ENCODE assay signal across 11 cellular contexts in the genomic region with DNA sequence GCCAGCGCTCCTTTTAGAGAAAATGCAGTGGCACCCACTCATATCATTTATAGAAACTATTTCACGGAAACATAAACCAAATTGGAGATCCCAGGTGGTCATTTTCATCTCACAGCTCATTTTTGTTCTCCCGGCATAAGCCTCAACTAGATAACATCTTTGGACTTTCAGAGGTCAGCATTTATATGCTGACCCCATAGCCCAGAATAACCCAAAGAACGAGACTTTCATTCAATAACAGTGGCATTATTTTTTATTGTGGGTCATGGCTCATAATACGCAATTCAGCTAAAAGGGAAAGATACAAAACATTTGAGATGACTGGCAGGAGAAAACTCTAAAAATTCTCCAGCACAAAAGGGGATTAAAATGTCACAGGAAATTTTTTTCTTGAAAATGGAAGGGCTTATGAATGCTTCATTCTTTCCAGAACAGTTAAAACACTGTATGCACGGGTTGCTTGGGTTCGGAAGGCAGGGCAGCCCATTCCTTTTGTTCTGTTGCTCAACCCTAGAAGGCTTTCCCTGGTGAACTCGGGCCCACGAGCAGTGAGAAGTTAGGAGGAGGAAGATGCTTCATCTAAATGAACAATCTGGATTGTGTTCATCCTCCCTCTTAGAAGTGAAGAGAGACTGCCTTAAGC. TPM values are rescaled to one million over a fixed set of nuclear protein-coding genes. Genes with fewer than 3 reads are reported as not detected.
A peak's percentile ranks its signal among the peaks of the same experiment; 100 is the strongest.
DNase-seq lines count a peak whose midpoint lies in the region; ATAC-seq and TF ChIP-seq lines count a peak whose summit lies in the region.
"Had no signal": no experiment of that assay in that cellular context is flagged by ENCODE, and none has a peak within 500 bp of the region (broad histone marks: within the 10 kb centered on the region; RNA-seq: fewer than 3 reads in every experiment).

No MANE protein-coding gene starts in this region.

- intact Hi-C loops in body of pancreas (cut with DNase I), result no loop called here

- no peaks in the 10 kb centered on the region for H4K20me1 ChIP-seq in hepatocyte (ENCODE audit: insufficient read depth, poor library complexity, severe bottlenecking)

- TF ChIP-seq CTCF in AG04450 (IDR thresholded peaks at IDR 0.05; ENCODE audit: low read depth, low read length), result no peak
- no peak for TF ChIP-seq CTCF in body of pancreas (IDR thresholded peaks at IDR 0.05)
- TF ChIP-seq CTCF in hepatocyte (IDR thresholded peaks at IDR 0.05; ENCODE audit: poor library complexity), result no peak
- TF ChIP-seq CTCF in progenitor cell of endocrine pancreas (IDR thresholded peaks at IDR 0.05; ENCODE audit: unreplicated experiment), result no peak

- peaks cover 5% of the 10 kb centered on the region for H3K4me1 Mint-ChIP-seq in progenitor cell of endocrine pancreas (ENCODE audit: low read depth)

- no peaks in the 10 kb centered on the region for H3K27me3 Mint-ChIP-seq in progenitor cell of endocrine pancreas

- CTCF ChIA-PET in AG04450 (lab: Charles Lee), result interaction anchor here (0.6 to 1.1 kb wide), 2 partner anchors 33 to 611 kb away, joined by 3 to 4 read pairs; no protein-coding TSS in a partner anchor

- DNase-seq in AG04450 (ENCODE audit: low read depth, low spot score), result no peak
- DNase-seq in body of pancreas, result no peak
- DNase-seq in hepatocyte (ENCODE audit: low spot score), result no peak
- DNase-seq in putamen (ENCODE audit: low spot score), result peak; percentile 79
- DNase-seq in GDM1 (lab: John Stamatoyannopoulos, UW), result no peak
- DNase-seq in progenitor cell of endocrine pancreas (ENCODE audit: low spot score, unreplicated experiment), result no peak
- DNase-seq in SKM-1 (lab: John Stamatoyannopoulos, UW; ENCODE audit: unreplicated experiment), result no peak
- no peak for DNase-seq in cerebellar nuclear complex (lab: John Stamatoyannopoulos, UW)
- DNase-seq: DMS 273 treated with DMSO at 0.1 percent for 48 hours, NCI-H2171 had no signal

- H3K36me3 Mint-ChIP-seq in progenitor cell of endocrine pancreas (ENCODE audit: insufficient read depth), result no peaks in the 10 kb centered on the region
- H3K36me3 Mint-ChIP-seq: neural progenitor cell had no signal

- TF ChIP-seq POLR2A in body of pancreas (IDR thresholded peaks at IDR 0.05), result no peak

- H3K4me3 Mint-ChIP-seq in progenitor cell of endocrine pancreas (ENCODE audit: low read depth), result no peak overlapping the region
- H3K4me3 Mint-ChIP-seq: neural progenitor cell had no signal

- H3K27ac Mint-ChIP-seq in progenitor cell of endocrine pancreas, result no peak overlapping the region
- H3K27ac Mint-ChIP-seq: neural progenitor cell had no signal

- no peak for ATAC-seq in body of pancreas

- H3K4me3 ChIP-seq in AG04450 (ENCODE audit: low read depth, low read length) (no peak overlapping the region), body of pancreas (no peak overlapping the region), hepatocyte (no peak overlapping the region)
- H3K4me3 ChIP-seq: neural progenitor cell had no signal

- no peaks in the 10 kb centered on the region for H3K27me3 ChIP-seq in AG04450 (ENCODE audit: control insufficient read depth, insufficient read depth, low read length)
- no peaks in the 10 kb centered on the region for H3K27me3 ChIP-seq in body of pancreas
- no peaks in the 10 kb centered on the region for H3K27me3 ChIP-seq in hepatocyte
- H3K27me3 ChIP-seq: neural progenitor cell had no signal

- peak overlapping the region; percentile 24 for H3K4me2 ChIP-seq in hepatocyte
- H3K4me2 ChIP-seq: neural progenitor cell had no signal

- no peaks in the 10 kb centered on the region for H3K9me3 Mint-ChIP-seq in progenitor cell of endocrine pancreas (ENCODE audit: low read depth)
- H3K9me3 Mint-ChIP-seq: neural progenitor cell had no signal

- H3K27ac ChIP-seq in AG04450 (ENCODE audit: low read depth, low read length) (peak overlapping the region; percentile 22), body of pancreas (peak overlapping the region; percentile 0 to 35 (median 22)), hepatocyte (peak overlapping the region; percentile 75)
- H3K27ac ChIP-seq: neural progenitor cell had no signal

- POLR2A ChIA-PET in AG04450 (lab: Yijun Ruan, JAX), result no interaction called here

- no peak overlapping the region for H2AFZ ChIP-seq in hepatocyte
- H2AFZ ChIP-seq: neural progenitor cell had no signal

- 73 to 76% methylated on average over 9 of the region's 9 CpGs for WGBS in body of pancreas, 2 donors
- 68% methylated on average over 9 of the region's 9 CpGs for WGBS in hepatocyte (ENCODE audit: low lambda C conversion rate, missing lambda C conversion rate)

- peaks cover 66% of the 10 kb centered on the region for H3K4me1 ChIP-seq in body of pancreas
- peaks cover 23% of the 10 kb centered on the region for H3K4me1 ChIP-seq in hepatocyte (ENCODE audit: insufficient read depth)
- H3K4me1 ChIP-seq: neural progenitor cell had no signal

- H3K36me3 ChIP-seq in body of pancreas (replicated peaks in 1 of 2; ENCODE audit: insufficient read depth in 1 of 2, low read depth in 2 of 2), result no peaks in the 10 kb centered on the region
- no peaks in the 10 kb centered on the region for H3K36me3 ChIP-seq in hepatocyte (replicated peaks; ENCODE audit: insufficient read depth, low read depth)
- H3K36me3 ChIP-seq: neural progenitor cell had no signal

- H3K79me2 ChIP-seq in hepatocyte, result peaks cover 43% of the 10 kb centered on the region

- no peaks in the 10 kb centered on the region for H3K9me2 ChIP-seq in hepatocyte (replicated peaks; ENCODE audit: insufficient read depth)

- H3K9me3 ChIP-seq in AG04450 (ENCODE audit: control insufficient read depth, insufficient read depth, low read length) (no peaks in the 10 kb centered on the region), body of pancreas (no peaks in the 10 kb centered on the region), hepatocyte (ENCODE audit: low read depth) (no peaks in the 10 kb centered on the region)

RNA-seq across cellular contexts. Expression of a gene that starts 24.0 kb away (rescaled TPM):
- polyA plus RNA-seq in AG04450 (2011; rRNA removed) (27.7 and 28.4 TPM in 2 replicates), hepatocyte (5.4 and 8.8 TPM in 2 replicates)
- 135 and 154 TPM in 2 replicates for polyA minus RNA-seq in AG04450 (2011; rRNA and poly(A)+ RNA removed)
- total RNA-seq in body of pancreas (10 to 100 TPM; 18.9 to 29.7 TPM), hepatocyte (7.9 and 13.5 TPM in 2 replicates), progenitor cell of endocrine pancreas (11.6 and 11.7 TPM in 2 replicates)

Comparison
In these comparisons a context has a peak if more than half of its experiments do, and no peak if none do; other contexts are left out.
1. H3K27ac ChIP-seq: peak in every context shown above with its lines; median percentile 75 in hepatocyte; 22 in body of pancreas; 22 in AG04450.